26 cellular contexts compared by ENCODE assay signal in the genomic region with DNA sequence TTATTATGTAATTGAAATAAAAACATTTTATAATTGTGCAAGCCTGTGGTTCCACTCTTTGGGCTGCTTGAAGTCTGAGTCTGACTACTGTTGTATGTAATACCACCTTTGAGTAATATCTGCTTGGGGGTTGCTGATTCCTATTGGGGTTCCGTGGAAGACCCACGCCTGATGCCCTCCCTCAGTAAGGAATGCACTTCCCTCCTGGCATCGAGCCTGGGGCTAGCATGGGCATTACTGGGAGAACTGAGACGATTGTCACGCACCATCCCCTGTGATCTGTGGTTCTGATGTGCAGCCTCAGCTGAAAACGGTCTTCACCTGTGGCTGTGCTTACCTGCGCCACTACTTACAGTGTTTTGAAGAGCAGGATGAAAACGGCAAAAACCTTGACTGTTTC. TPM values are rescaled to one million over a fixed set of nuclear protein-coding genes. Genes with fewer than 3 reads are reported as not detected.
DNase-seq lines count a peak whose midpoint lies in the region; ATAC-seq, FAIRE-seq and TF ChIP-seq lines count a peak whose summit lies in the region.
"Had no signal": no experiment of that assay in that cellular context is flagged by ENCODE, and none has a peak within 500 bp of the region (broad histone marks: within the 10 kb centered on the region; RNA-seq: fewer than 3 reads in every experiment).

No MANE protein-coding gene starts in this region.

- 55 to 72% (median 62%) methylated on average over 8 of the region's 8 CpGs for WGBS in heart left ventricle, 4 donors

- peak overlapping the region in 8 of 12 donors; percentile 38 to 68 (median 66) for H3K27ac ChIP-seq in heart left ventricle
- H3K27ac ChIP-seq in right atrium auricular region: peak overlapping the region in 1 of 2 donors; percentile 63
- H3K27ac ChIP-seq: BLaER1 treated with 17β-estradiol and CSF1 and Interleukin-3, amounts not matched to agents 10 nM and 100 nM; hepatocyte had no signal

- no peak overlapping the region for H3K27ac Mint-ChIP-seq in osteocyte (ENCODE audit: unreplicated experiment)
- H3K27ac Mint-ChIP-seq: activated T-helper 2 cell treated with anti-CD3 and anti-CD28 coated beads, Interferon-gamma antibody, Interleukin-2, Interleukin-4, amounts not matched to agents 10 μg/mL and 5 μg/mL and 100 μg/mL, durations not matched to agents 14 hours and 24 hours and 36 hours; nephron progenitor cell; T-helper 1 cell treated with Interleukin-12 subunit alpha and Interleukin-12 subunit beta and Interleukin-4 antibody, amounts not matched to agents 30 μg/mL and 1 μg/mL, for 36 hours had no signal

- no peak for FAIRE-seq in HTR-8/SVneo (lab: Jason Lieb, UNC)

- H3K9me3 Mint-ChIP-seq in osteocyte (ENCODE audit: unreplicated experiment): no peaks in the 10 kb centered on the region
- H3K9me3 Mint-ChIP-seq: activated T-helper 2 cell treated with anti-CD3 and anti-CD28 coated beads, Interferon-gamma antibody, Interleukin-2, Interleukin-4, amounts not matched to agents 10 μg/mL and 5 μg/mL and 100 μg/mL, durations not matched to agents 14 hours and 24 hours and 36 hours; nephron progenitor cell; T-helper 1 cell treated with Interleukin-12 subunit alpha and Interleukin-12 subunit beta and Interleukin-4 antibody, amounts not matched to agents 30 μg/mL and 1 μg/mL, for 36 hours had no signal

- peaks cover 0 to 24% (median 6%) of the 10 kb centered on the region in 12 donors for H3K4me1 ChIP-seq in heart left ventricle
- H3K4me1 ChIP-seq in right atrium auricular region: peaks cover 0 to 11% of the 10 kb centered on the region in 2 donors
- H3K4me1 ChIP-seq: BLaER1 treated with 17β-estradiol and CSF1 and Interleukin-3, amounts not matched to agents 10 nM and 100 nM; Caco-2 had no signal

- peaks cover 0 to 95% (median 75%) of the 10 kb centered on the region in 9 donors for H3K36me3 ChIP-seq in heart left ventricle
- H3K36me3 ChIP-seq in right atrium auricular region: peaks cover 27% of the 10 kb centered on the region

- H3K36me3 Mint-ChIP-seq in osteocyte (ENCODE audit: unreplicated experiment): peaks cover 26% of the 10 kb centered on the region

- no peak for TF ChIP-seq CTCF in heart left ventricle (IDR thresholded peaks at IDR 0.05)
- no peak for TF ChIP-seq CTCF in right atrium auricular region (IDR thresholded peaks at IDR 0.05)
- no peak for TF ChIP-seq CTCF in osteocyte (IDR thresholded peaks at IDR 0.05)

- no peaks in the 10 kb centered on the region for H3K4me1 Mint-ChIP-seq in osteocyte (ENCODE audit: unreplicated experiment)
- H3K4me1 Mint-ChIP-seq: nephron progenitor cell had no signal

- ATAC-seq in heart left ventricle (peak; percentile 21 to 43 (median 28)), HG03378 (IDR thresholded peaks at IDR 0.05; ENCODE audit: unreplicated experiment) (no peak), GM18867 (IDR thresholded peaks at IDR 0.05; ENCODE audit: unreplicated experiment) (no peak), left lobe of liver (no peak)

- no peaks in the 10 kb centered on the region for H3K27me3 Mint-ChIP-seq in osteocyte (ENCODE audit: unreplicated experiment)

- intact Hi-C loops in heart left ventricle (cut with DNase I): no loop called here

- H3K4me3 Mint-ChIP-seq in osteocyte (ENCODE audit: unreplicated experiment): no peak overlapping the region
- H3K4me3 Mint-ChIP-seq: immature natural killer cell; nephron progenitor cell; T-helper 1 cell treated with Interleukin-12 subunit alpha and Interleukin-12 subunit beta and Interleukin-4 antibody, amounts not matched to agents 30 μg/mL and 1 μg/mL, for 36 hours had no signal

- TF ChIP-seq POLR2A in heart left ventricle (IDR thresholded peaks at IDR 0.05): no peak

- no peaks in the 10 kb centered on the region for H3K27me3 ChIP-seq in heart left ventricle
- H3K27me3 ChIP-seq in right atrium auricular region: no peaks in the 10 kb centered on the region
- H3K27me3 ChIP-seq: BLaER1 treated with 17β-estradiol and CSF1 and Interleukin-3, amounts not matched to agents 10 nM and 100 nM; hepatocyte; MG63 had no signal

- H3K9me3 ChIP-seq in heart left ventricle (no peaks in the 10 kb centered on the region), right atrium auricular region (no peaks in the 10 kb centered on the region)
- H3K9me3 ChIP-seq: BLaER1 treated with 17β-estradiol and CSF1 and Interleukin-3, amounts not matched to agents 10 nM and 100 nM; Caco-2; MG63 had no signal

- DNase-seq in heart left ventricle (no peak), right atrium auricular region (ENCODE audit: low spot score) (no peak), fibroblast of peridontal ligament (ENCODE audit: extremely low read depth) (peak; percentile 31), osteocyte (ENCODE audit: extremely low spot score, unreplicated experiment) (peak; percentile 57), left lobe of liver (ENCODE audit: low spot score) (no peak), HTR-8/SVneo (ENCODE audit: insufficient read length, low spot score) (no peak)
- DNase-seq: activated CD4-positive, alpha-beta T cell treated with anti-CD3 and anti-CD28 coated beads for 48 hours; Caco-2; cortex of kidney; DMS79 treated with DMSO at 0.1 percent for 48 hours; foreskin melanocyte; GOT3; immature natural killer cell; KBM-7; MG63; NCI-H146; NCI-H2171; NCI-H526 treated with DMSO at 0.1 percent for 48 hours; nephron progenitor cell; posterior cingulate gyrus had no signal

- no peak overlapping the region for H3K4me3 ChIP-seq in heart left ventricle
- no peak overlapping the region for H3K4me3 ChIP-seq in right atrium auricular region
- H3K4me3 ChIP-seq: BLaER1 treated with 17β-estradiol and CSF1 and Interleukin-3, amounts not matched to agents 10 nM and 100 nM; hepatocyte; MG63 had no signal

RNA-seq across cellular contexts. Expression of a gene that starts 32.7 kb away (rescaled TPM):
- total RNA-seq in heart left ventricle: under 1 TPM; 0.16 to 0.94 (median 0.44) TPM
- polyA plus RNA-seq in heart left ventricle: under 1 TPM; 0.17 to 0.38 TPM
- under 1 TPM; 0.30 to 0.55 TPM for total RNA-seq in right atrium auricular region
- 0.46 and 0.63 TPM in 2 replicates for total RNA-seq in osteocyte
- total RNA-seq in left lobe of liver: 0.13 TPM

Comparison
In these comparisons a context has a peak if more than half of its experiments do, and no peak if none do; other contexts are left out.
1. ATAC-seq: peak in heart left ventricle (4 of 4); none in HG03378 (single experiment), GM18867 (single experiment) and left lobe of liver (single experiment).
2. DNase-seq: peak in fibroblast of peridontal ligament (single experiment) and osteocyte (single experiment); none in heart left ventricle (0 of 5), right atrium auricular region (single experiment), left lobe of liver (single experiment) and HTR-8/SVneo (single experiment).